Comparison of ENCODE assay signal across 15 cellular contexts in genomic region chr17:68134046-68134637, GRCh38.
DNase-seq lines count a peak whose midpoint lies in the region; ATAC-seq and TF ChIP-seq lines count a peak whose summit lies in the region.
"Had no signal": no experiment of that assay in that cellular context is flagged by ENCODE, and none has a peak within 500 bp of the region (broad histone marks: within the 10 kb centered on the region; RNA-seq: fewer than 3 reads in every experiment).

No MANE protein-coding gene starts in this region.

- no peaks in the 10 kb centered on the region for H3K27me3 Mint-ChIP-seq in endodermal cell (ENCODE audit: insufficient read depth)
- H3K27me3 Mint-ChIP-seq in stimulated activated memory B cell treated with anti-CD40 and anti-IgM and Interleukin-4, amounts not matched to agents 10 μg/mL and 1 μg/mL and 100 μg/mL, for 72 hours = no peaks in the 10 kb centered on the region
- H3K27me3 Mint-ChIP-seq in activated naive CD8-positive, alpha-beta T cell treated with anti-CD3 and anti-CD28 coated beads, Interleukin-2, amount 50 U/mL, for 24 hours = no peaks in the 10 kb centered on the region

- H3K27ac ChIP-seq in endodermal cell (ENCODE audit: low read depth, low read length) (no peak overlapping the region), right cardiac atrium (ENCODE audit: low read length) (no peak overlapping the region), esophagus squamous epithelium (no peak overlapping the region)
- H3K27ac ChIP-seq: RWPE1, SJSA1 had no signal

- no peak overlapping the region for H3K4me3 ChIP-seq in endodermal cell (ENCODE audit: low read length)
- no peak overlapping the region for H3K4me3 ChIP-seq in right cardiac atrium (ENCODE audit: low read length)
- no peak overlapping the region for H3K4me3 ChIP-seq in esophagus squamous epithelium
- H3K4me3 ChIP-seq: SJSA1 had no signal

- H3K9me3 ChIP-seq in endodermal cell (ENCODE audit: control insufficient read depth, low read length) (no peaks in the 10 kb centered on the region), right cardiac atrium (ENCODE audit: control insufficient read depth, low read length) (no peaks in the 10 kb centered on the region), esophagus squamous epithelium (no peaks in the 10 kb centered on the region)
- H3K9me3 ChIP-seq: SJSA1 had no signal

- intact Hi-C loops in right cardiac atrium (cut with DNase I) (no loop called here), esophagus squamous epithelium (cut with DNase I) (no loop called here)

- no peaks in the 10 kb centered on the region for H3K36me3 ChIP-seq in endodermal cell (ENCODE audit: control insufficient read depth, insufficient read depth, low read length)
- H3K36me3 ChIP-seq in esophagus squamous epithelium = peaks cover 0 to 26% (median 0%) of the 10 kb centered on the region in 3 donors
- H3K36me3 ChIP-seq: SJSA1 had no signal

- H3K27ac Mint-ChIP-seq in endodermal cell = no peak overlapping the region
- no peak overlapping the region for H3K27ac Mint-ChIP-seq in stimulated activated memory B cell treated with anti-CD40 and anti-IgM and Interleukin-4, amounts not matched to agents 10 μg/mL and 1 μg/mL and 100 μg/mL, for 72 hours
- H3K27ac Mint-ChIP-seq in activated naive CD8-positive, alpha-beta T cell treated with anti-CD3 and anti-CD28 coated beads, Interleukin-2, amount 50 U/mL, for 24 hours = no peak overlapping the region

- no peaks in the 10 kb centered on the region for H3K9me3 Mint-ChIP-seq in endodermal cell
- no peaks in the 10 kb centered on the region for H3K9me3 Mint-ChIP-seq in stimulated activated memory B cell treated with anti-CD40 and anti-IgM and Interleukin-4, amounts not matched to agents 10 μg/mL and 1 μg/mL and 100 μg/mL, for 72 hours
- H3K9me3 Mint-ChIP-seq in activated naive CD8-positive, alpha-beta T cell treated with anti-CD3 and anti-CD28 coated beads, Interleukin-2, amount 50 U/mL, for 24 hours = no peaks in the 10 kb centered on the region

- H3K27me3 ChIP-seq in endodermal cell (ENCODE audit: control insufficient read depth, insufficient read depth, low read length, poor library complexity, severe bottlenecking) (no peaks in the 10 kb centered on the region), right cardiac atrium (ENCODE audit: control insufficient read depth, insufficient read depth) (no peaks in the 10 kb centered on the region), esophagus squamous epithelium (no peaks in the 10 kb centered on the region)
- H3K27me3 ChIP-seq: SJSA1 had no signal

- peaks cover 6% of the 10 kb centered on the region for H3K36me3 Mint-ChIP-seq in endodermal cell (ENCODE audit: low read depth)
- peaks cover 33% of the 10 kb centered on the region for H3K36me3 Mint-ChIP-seq in stimulated activated memory B cell treated with anti-CD40 and anti-IgM and Interleukin-4, amounts not matched to agents 10 μg/mL and 1 μg/mL and 100 μg/mL, for 72 hours
- peaks cover 4% of the 10 kb centered on the region for H3K36me3 Mint-ChIP-seq in activated naive CD8-positive, alpha-beta T cell treated with anti-CD3 and anti-CD28 coated beads, Interleukin-2, amount 50 U/mL, for 24 hours (ENCODE audit: low read depth)

- no peak for TF ChIP-seq CTCF in GM13976 (IDR thresholded peaks at IDR 0.05; ENCODE audit: borderline replicate concordance, control extremely low read depth, extremely low read depth, insufficient read depth, missing control alignments)
- TF ChIP-seq CTCF in endodermal cell (conservative IDR thresholded peaks at IDR 0.05) = no peak
- no peak for TF ChIP-seq CTCF in esophagus squamous epithelium (IDR thresholded peaks at IDR 0.05)

- 91 to 94% methylated on average over 15 to 23 of the region's 23 CpGs for WGBS in endodermal cell (ENCODE audit: insufficient coverage in 1 of 2, insufficient read length in 1 of 2), 2 experiments
- WGBS in right cardiac atrium = 87% methylated on average over 23 of the region's 23 CpGs
- WGBS in esophagus squamous epithelium, 2 donors = 78 to 85% methylated on average over 8 to 12 of the region's 23 CpGs

- no peak overlapping the region for H3K9ac ChIP-seq in endodermal cell (ENCODE audit: extremely low read depth, low read length, poor library complexity, severe bottlenecking)

- H3K4me1 ChIP-seq in endodermal cell (ENCODE audit: control insufficient read depth, insufficient read depth, low read length) (no peaks in the 10 kb centered on the region), right cardiac atrium (ENCODE audit: control insufficient read depth, insufficient read depth, low read length) (no peaks in the 10 kb centered on the region), esophagus squamous epithelium (no peaks in the 10 kb centered on the region)
- H3K4me1 ChIP-seq: SJSA1 had no signal

- TF ChIP-seq POLR2A in esophagus squamous epithelium (IDR thresholded peaks at IDR 0.05) = no peak

- DNase-seq in GM13976 (ENCODE audit: low spot score) (peak; percentile 15), endodermal cell (peak; percentile 53), right cardiac atrium (peak in 1 of 3 donors; percentile 65), esophagus squamous epithelium (lab: John Stamatoyannopoulos, UW) (no peak), NOMO-1 (lab: John Stamatoyannopoulos, UW; ENCODE audit: unreplicated experiment in 2 of 2) (no peak)
- no peak for DNase-seq in activated naive CD8-positive, alpha-beta T cell treated with anti-CD3 and anti-CD28 coated beads, Interleukin-2, amount 50 U/mL, for 24 hours
- DNase-seq: GF-D8, MV-4-11, NCI-H1417, NCI-H1930, NCI-H526 treated with DMSO at 0.1 percent for 48 hours had no signal

- H3K4me1 Mint-ChIP-seq in endodermal cell = no peaks in the 10 kb centered on the region
- no peaks in the 10 kb centered on the region for H3K4me1 Mint-ChIP-seq in stimulated activated memory B cell treated with anti-CD40 and anti-IgM and Interleukin-4, amounts not matched to agents 10 μg/mL and 1 μg/mL and 100 μg/mL, for 72 hours
- no peaks in the 10 kb centered on the region for H3K4me1 Mint-ChIP-seq in activated naive CD8-positive, alpha-beta T cell treated with anti-CD3 and anti-CD28 coated beads, Interleukin-2, amount 50 U/mL, for 24 hours

- no peak overlapping the region for H3K4me3 Mint-ChIP-seq in endodermal cell
- no peak overlapping the region for H3K4me3 Mint-ChIP-seq in stimulated activated memory B cell treated with anti-CD40 and anti-IgM and Interleukin-4, amounts not matched to agents 10 μg/mL and 1 μg/mL and 100 μg/mL, for 72 hours
- no peak overlapping the region for H3K4me3 Mint-ChIP-seq in activated naive CD8-positive, alpha-beta T cell treated with anti-CD3 and anti-CD28 coated beads, Interleukin-2, amount 50 U/mL, for 24 hours

- ATAC-seq in right cardiac atrium (peak; percentile 54), GM18909 (IDR thresholded peaks at IDR 0.05; ENCODE audit: poor library complexity, unreplicated experiment) (no peak)
- peak; percentile 43 for ATAC-seq in stimulated activated memory B cell treated with anti-CD40 and anti-IgM and Interleukin-4, amounts not matched to agents 10 μg/mL and 1 μg/mL and 100 μg/mL, for 72 hours
- no peak for ATAC-seq in activated naive CD8-positive, alpha-beta T cell treated with anti-CD3 and anti-CD28 coated beads, Interleukin-2, amount 50 U/mL, for 24 hours

- in situ Hi-C loops in GM13976 (cut with MboI; ENCODE audit: low sequenced_read_pairs, unreplicated experiment) = no loop called here

Comparison
In these comparisons a context has a peak if more than half of its experiments do, and no peak if none do; other contexts are left out.
1. DNase-seq: peak in GM13976 (single experiment) and endodermal cell (single experiment); none in esophagus squamous epithelium (single experiment), NOMO-1 (0 of 2) and activated naive CD8-positive, alpha-beta T cell treated with anti-CD3 and anti-CD28 coated beads, Interleukin-2, amount 50 U/mL, for 24 hours (single experiment).
2. ATAC-seq: peak in right cardiac atrium (2 of 2) and stimulated activated memory B cell treated with anti-CD40 and anti-IgM and Interleukin-4, amounts not matched to agents 10 μg/mL and 1 μg/mL and 100 μg/mL, for 72 hours (single experiment); none in GM18909 (single experiment) and activated naive CD8-positive, alpha-beta T cell treated with anti-CD3 and anti-CD28 coated beads, Interleukin-2, amount 50 U/mL, for 24 hours (single experiment).